8 cellular contexts compared by ENCODE assay signal in genomic region chr20:44911264-44911921, GRCh38. TPM values are rescaled to one million over a fixed set of nuclear protein-coding genes. Genes with fewer than 3 reads are reported as not detected.
A peak's percentile ranks its signal among the peaks of the same experiment; 100 is the strongest.
DNase-seq lines count a peak whose midpoint lies in the region; ATAC-seq and TF ChIP-seq lines count a peak whose summit lies in the region.

No MANE protein-coding gene starts in this region.

- no peaks in the 10 kb centered on the region for H3K4me1 ChIP-seq in HEK293 (ENCODE audit: control insufficient read depth, insufficient read depth, low read length)

- no peaks in the 10 kb centered on the region for H3K9me3 Mint-ChIP-seq in activated naive CD8-positive, alpha-beta T cell (ENCODE audit: low read depth)

- peak overlapping the region; percentile 58 for H3K4me3 Mint-ChIP-seq in activated naive CD8-positive, alpha-beta T cell

- H3K4me3 ChIP-seq in HEK293 (ENCODE audit: low read depth, low read length) = no peak overlapping the region
- no peak overlapping the region for H3K4me3 ChIP-seq in kidney epithelial cell (ENCODE audit: low read depth, low read length)
- H3K4me3 ChIP-seq in dorsolateral prefrontal cortex = no peak overlapping the region

- POLR2A ChIA-PET in HEK293 (lab: Yijun Ruan, JAX) = no interaction called here

- TF ChIP-seq CTCF in HEK293 (tag by site-specific recombination; IDR thresholded peaks at IDR 0.05) = peak; percentile 67
- peak; percentile 58 for TF ChIP-seq CTCF in kidney epithelial cell (IDR thresholded peaks at IDR 0.05; ENCODE audit: insufficient read depth, low read length, poor library complexity, severe bottlenecking)
- TF ChIP-seq CTCF in dorsolateral prefrontal cortex (IDR thresholded peaks at IDR 0.05 in 54 of 56, conservative IDR thresholded peaks at IDR 0.05 in 2 of 56; ENCODE audit: low read depth in 1 of 56, partially characterized antibody in 56 of 56) = peak in 24 of 56 donors; percentile 9 to 35 (median 20)

- ATAC-seq in stimulated activated naive CD8-positive, alpha-beta T cell treated with anti-CD3 and anti-CD28 coated beads, Interleukin-15, Interleukin-2, amounts not matched to agents 100 U/mL and 50 U/mL, for 24 hours = no peak
- ATAC-seq in HG03432 (IDR thresholded peaks at IDR 0.05; ENCODE audit: unreplicated experiment) = no peak

- no peak overlapping the region for H3K27ac Mint-ChIP-seq in activated naive CD8-positive, alpha-beta T cell

- H3K36me3 Mint-ChIP-seq in activated naive CD8-positive, alpha-beta T cell = peaks cover 5% of the 10 kb centered on the region

- DNase-seq in CD1c-positive myeloid dendritic cell (ENCODE audit: extremely low spot score) (peak; percentile 67), SHP77 treated with DMSO at 0.1 percent for 48 hours (lab: John Stamatoyannopoulos, UW) (peak; percentile 47), kidney epithelial cell (ENCODE audit: low read depth) (peak; percentile 34), dorsolateral prefrontal cortex (no peak)
- DNase-seq in stimulated activated naive CD8-positive, alpha-beta T cell treated with anti-CD3 and anti-CD28 coated beads, Interleukin-15, Interleukin-2, amounts not matched to agents 100 U/mL and 50 U/mL, for 24 hours = peak; percentile 75

- intact Hi-C loops in dorsolateral prefrontal cortex (cut with DNase I) = no loop called here

- no peaks in the 10 kb centered on the region for H3K9me3 ChIP-seq in HEK293 (ENCODE audit: control insufficient read depth, insufficient read depth, low read depth, low read length)

- H3K27me3 Mint-ChIP-seq in activated naive CD8-positive, alpha-beta T cell = no peaks in the 10 kb centered on the region

- H3K27ac ChIP-seq in HEK293 (ENCODE audit: extremely low read depth, low read depth, low read length) (no peak overlapping the region), dorsolateral prefrontal cortex (no peak overlapping the region)

- CTCF ChIA-PET in HEK293 (lab: Yijun Ruan, JAX) = interaction anchor here (0.7 to 1.4 kb wide), 3 partner anchors 67 to 433 kb away, joined by 3 read pairs; no protein-coding TSS in a partner anchor

- peaks cover 38% of the 10 kb centered on the region for H3K4me1 Mint-ChIP-seq in activated naive CD8-positive, alpha-beta T cell (ENCODE audit: low read depth)

- peaks cover 4 to 66% of the 10 kb centered on the region in 2 experiments for H3K36me3 ChIP-seq in HEK293 (ENCODE audit: control insufficient read depth in 2 of 2, insufficient read depth in 1 of 2, low read length in 2 of 2)
- H3K36me3 ChIP-seq in kidney epithelial cell (ENCODE audit: control insufficient read depth, insufficient read depth, low read length) = no peaks in the 10 kb centered on the region

- no peaks in the 10 kb centered on the region for H3K27me3 ChIP-seq in kidney epithelial cell (ENCODE audit: control insufficient read depth, insufficient read depth, low read length)
- H3K27me3 ChIP-seq in dorsolateral prefrontal cortex = no peaks in the 10 kb centered on the region

TF ChIP-seq in HEK293, 187 proteins besides CTCF, POLR2A, EP300 and RAD21:
- TF ChIP-seq EGR2 (tag by site-specific recombination; IDR thresholded peaks at IDR 0.05; ENCODE audit: low read depth) (peak; percentile 28; the same call in 1 of the 2 replicates), SP2 (tag by site-specific recombination; IDR thresholded peaks at IDR 0.05) (peak; percentile 39), ZNF600 (tag by site-specific recombination; IDR thresholded peaks at IDR 0.05) (peak; percentile 79), ZNF654 (tag by site-specific recombination; IDR thresholded peaks at IDR 0.05; ENCODE audit: low read depth) (peak; percentile 52), SCRT1 (tag by site-specific recombination; IDR thresholded peaks at IDR 0.05; ENCODE audit: borderline replicate concordance) (no peak)

RNA-seq across cellular contexts. Expression of gene PABPC1L, which starts 1.5 kb away (rescaled TPM):
- 15.7 and 27.2 TPM in 2 replicates for total RNA-seq in kidney epithelial cell
- total RNA-seq in dorsolateral prefrontal cortex = 10 to 100 TPM in 102 of 120 experiments, 1 to 10 TPM in 18; 5.6 to 24.7 (median 14.3) TPM

RNA-seq across cellular contexts. Expression of gene YWHAB, which starts 25.9 kb away (rescaled TPM):
- total RNA-seq in kidney epithelial cell = 165 and 179 TPM in 2 replicates
- 100 to 1,000 TPM; 122 to 473 (median 343) TPM for total RNA-seq in dorsolateral prefrontal cortex

RNA-seq across cellular contexts. Expression of gene TOMM34, which starts 48.8 kb away (rescaled TPM):
- total RNA-seq in kidney epithelial cell = 62.3 and 72.9 TPM in 2 replicates
- 10 to 100 TPM; 17.1 to 62.7 (median 39.9) TPM for total RNA-seq in dorsolateral prefrontal cortex

RNA-seq across cellular contexts. Expression of gene STK4, which starts 54.9 kb away (rescaled TPM):
- total RNA-seq in kidney epithelial cell (20.1 and 27.1 TPM in 2 replicates), dorsolateral prefrontal cortex (10 to 100 TPM; 31.0 to 66.4 (median 42.5) TPM)

Comparison
In these comparisons a context has a peak if more than half of its experiments do, and no peak if none do; other contexts are left out.
1. DNase-seq: peak in CD1c-positive myeloid dendritic cell (single experiment), SHP77 treated with DMSO at 0.1 percent for 48 hours (single experiment), kidney epithelial cell (single experiment) and stimulated activated naive CD8-positive, alpha-beta T cell treated with anti-CD3 and anti-CD28 coated beads, Interleukin-15, Interleukin-2, amounts not matched to agents 100 U/mL and 50 U/mL, for 24 hours (single experiment); none in dorsolateral prefrontal cortex (0 of 10).